Comparison of ENCODE assay signal across 24 cellular contexts in genomic region chr7:44176486-44176885, GRCh38. TPM values are rescaled to one million over a fixed set of nuclear protein-coding genes. Genes with fewer than 3 reads are reported as not detected.
"Had no signal": no experiment of that assay in that cellular context is flagged by ENCODE, and none has a peak within 500 bp of the region (broad histone marks: within the 10 kb centered on the region; RNA-seq: fewer than 3 reads in every experiment).

No MANE protein-coding gene starts in this region.

- DNase-seq: effector memory CD4-positive, alpha-beta T cell; gastrocnemius medialis; heart right ventricle; hypothalamus; left ventricle myocardium inferior; mesendoderm; naive thymus-derived CD4-positive, alpha-beta T cell; ovary; sigmoid colon; stimulated activated CD4-positive, alpha-beta T cell treated with anti-CD3 and anti-CD28 coated beads, Interleukin-2, amount 100 ng/mL, for 24 hours; stimulated activated CD4-positive, alpha-beta T cell treated with anti-CD3 and anti-CD28 coated beads, Interleukin-4, amount 100 ng/mL, for 4 hours; stimulated activated naive B cell treated with anti-CD40 and anti-IgM and Interleukin-4, amounts not matched to agents 10 μg/mL and 1 μg/mL and 100 μg/mL, for 72 hours; stimulated activated naive CD8-positive, alpha-beta T cell treated with anti-CD3 and anti-CD28 coated beads, Interleukin-15, amount 100 ng/mL, for 72 hours had no signal

- H3K4me1 ChIP-seq: esophagus muscularis mucosa, gastrocnemius medialis, right atrium auricular region, sigmoid colon, testis, tibial nerve had no signal

- H3K27me3 ChIP-seq: gastrocnemius medialis, ovary, right atrium auricular region, sigmoid colon, testis, tibial nerve had no signal

- ATAC-seq: gastrocnemius medialis; heart right ventricle; naive thymus-derived CD4-positive, alpha-beta T cell; stimulated activated naive B cell treated with anti-CD40 and anti-IgM and Interleukin-4, amounts not matched to agents 10 μg/mL and 1 μg/mL and 100 μg/mL, for 72 hours; stimulated activated naive CD8-positive, alpha-beta T cell treated with anti-CD3 and anti-CD28 coated beads, Interleukin-15, amount 100 ng/mL, for 72 hours had no signal

- H3K27ac ChIP-seq: epithelial cell of prostate, esophagus muscularis mucosa, gastrocnemius medialis, heart right ventricle, left ventricle myocardium inferior, ovary, sigmoid colon, skin epidermis, testis had no signal

- H3K9me3 ChIP-seq: esophagus muscularis mucosa, gastrocnemius medialis, ovary, right atrium auricular region, sigmoid colon, testis had no signal

- H3K4me3 ChIP-seq: esophagus muscularis mucosa, gastrocnemius medialis, heart right ventricle, left ventricle myocardium inferior, lung, ovary, right atrium auricular region, sigmoid colon, skin epidermis, testis, tibial nerve had no signal

- H3K36me3 ChIP-seq: esophagus muscularis mucosa, gastrocnemius medialis, heart right ventricle, left ventricle myocardium inferior, ovary, right atrium auricular region, sigmoid colon, tibial nerve had no signal

- FAIRE-seq: keratinocyte had no signal

RNA-seq across cellular contexts. Expression of gene GCK, which starts 12.8 kb away (rescaled TPM):
- polyA plus RNA-seq: keratinocyte had no signal

RNA-seq across cellular contexts. Expression of gene MYL7, which starts 35.4 kb away (rescaled TPM):
- total RNA-seq: esophagus muscularis mucosa; mononuclear cell; naive thymus-derived CD4-positive, alpha-beta T cell; neural crest cell; sigmoid colon; subcutaneous adipose tissue; tibial nerve had no signal
- polyA plus RNA-seq: naive thymus-derived CD4-positive, alpha-beta T cell had no signal
